In genomic region chr1:214280386-214281029, GRCh38 we compare ENCODE assay signal across 8 cellular contexts. TPM values are rescaled to one million over a fixed set of nuclear protein-coding genes. Genes with fewer than 3 reads are reported as not detected.
DNase-seq lines count a peak whose midpoint lies in the region; ATAC-seq and TF ChIP-seq lines count a peak whose summit lies in the region.

No MANE protein-coding gene starts in this region.

- peak overlapping the region; percentile 93 for H3K27ac Mint-ChIP-seq in chondrocyte (ENCODE audit: unreplicated experiment)
- peak overlapping the region; percentile 82 for H3K27ac Mint-ChIP-seq in stimulated activated memory B cell treated with anti-CD40 and anti-IgM and Interleukin-4, amounts not matched to agents 10 μg/mL and 1 μg/mL and 100 μg/mL, for 72 hours

- H3K4me1 ChIP-seq in RWPE2 (ENCODE audit: insufficient read depth, poor library complexity, severe bottlenecking) = no peaks in the 10 kb centered on the region
- peaks cover 0 to 23% of the 10 kb centered on the region in 2 donors for H3K4me1 ChIP-seq in left lung

- TF ChIP-seq CTCF in RWPE2 (IDR thresholded peaks at IDR 0.05; ENCODE audit: poor library complexity, severe bottlenecking) = no peak
- no peak for TF ChIP-seq CTCF in chondrocyte (IDR thresholded peaks at IDR 0.05)
- TF ChIP-seq CTCF in left lung (IDR thresholded peaks at IDR 0.05) = no peak

- peak; percentile 55 for ATAC-seq in GM21390 (IDR thresholded peaks at IDR 0.05; ENCODE audit: unreplicated experiment)
- peak; percentile 51 for ATAC-seq in HG03571 (IDR thresholded peaks at IDR 0.05; ENCODE audit: unreplicated experiment)
- ATAC-seq in RWPE2 (ENCODE audit: low read depth) = peak; percentile 33
- ATAC-seq in left lung = peak; percentile 39
- peak; percentile 78 for ATAC-seq in stimulated activated memory B cell treated with anti-CD40 and anti-IgM and Interleukin-4, amounts not matched to agents 10 μg/mL and 1 μg/mL and 100 μg/mL, for 72 hours

- peak overlapping the region; percentile 82 for H3K4me3 ChIP-seq in RWPE2 (ENCODE audit: severe bottlenecking)
- H3K4me3 ChIP-seq in left lung = peak overlapping the region; percentile 73 to 87

- DNase-seq in DMS 273 (lab: John Stamatoyannopoulos, UW; ENCODE audit: unreplicated experiment) (peak; percentile 56), DMS 273 treated with DMSO at 0.1 percent for 48 hours (lab: John Stamatoyannopoulos, UW) (no peak), RWPE2 (ENCODE audit: low spot score) (no peak), chondrocyte (ENCODE audit: low spot score) (no peak), left lung (peak; percentile 57 to 82)

- no peaks in the 10 kb centered on the region for H3K9me3 ChIP-seq in RWPE2 (ENCODE audit: severe bottlenecking)
- no peaks in the 10 kb centered on the region for H3K9me3 ChIP-seq in left lung

- peaks cover 60% of the 10 kb centered on the region for H3K4me1 Mint-ChIP-seq in chondrocyte (ENCODE audit: low read depth)
- H3K4me1 Mint-ChIP-seq in stimulated activated memory B cell treated with anti-CD40 and anti-IgM and Interleukin-4, amounts not matched to agents 10 μg/mL and 1 μg/mL and 100 μg/mL, for 72 hours = peaks cover 35% of the 10 kb centered on the region

- no peaks in the 10 kb centered on the region for H3K27me3 Mint-ChIP-seq in chondrocyte (ENCODE audit: low read depth)
- H3K27me3 Mint-ChIP-seq in stimulated activated memory B cell treated with anti-CD40 and anti-IgM and Interleukin-4, amounts not matched to agents 10 μg/mL and 1 μg/mL and 100 μg/mL, for 72 hours = no peaks in the 10 kb centered on the region

- H3K36me3 ChIP-seq in RWPE2 (ENCODE audit: low read depth) (no peaks in the 10 kb centered on the region), left lung (no peaks in the 10 kb centered on the region)

- peak overlapping the region; percentile 72 for H3K4me3 Mint-ChIP-seq in chondrocyte (ENCODE audit: unreplicated experiment)
- peak overlapping the region; percentile 84 for H3K4me3 Mint-ChIP-seq in stimulated activated memory B cell treated with anti-CD40 and anti-IgM and Interleukin-4, amounts not matched to agents 10 μg/mL and 1 μg/mL and 100 μg/mL, for 72 hours

- H3K27ac ChIP-seq in RWPE2 (ENCODE audit: poor library complexity, severe bottlenecking) (peak overlapping the region; percentile 85), left lung (peak overlapping the region; percentile 89 to 90)

- no peaks in the 10 kb centered on the region for H3K27me3 ChIP-seq in RWPE2 (ENCODE audit: insufficient read depth, poor library complexity, severe bottlenecking)
- H3K27me3 ChIP-seq in left lung = no peaks in the 10 kb centered on the region

- intact Hi-C loops in left lung (cut with DNase I) = no loop called here

- no peaks in the 10 kb centered on the region for H3K9me3 Mint-ChIP-seq in chondrocyte (ENCODE audit: low read depth)
- peaks cover 3% of the 10 kb centered on the region for H3K9me3 Mint-ChIP-seq in stimulated activated memory B cell treated with anti-CD40 and anti-IgM and Interleukin-4, amounts not matched to agents 10 μg/mL and 1 μg/mL and 100 μg/mL, for 72 hours

- H3K36me3 Mint-ChIP-seq in chondrocyte (ENCODE audit: low read depth) = peaks cover 1% of the 10 kb centered on the region
- no peaks in the 10 kb centered on the region for H3K36me3 Mint-ChIP-seq in stimulated activated memory B cell treated with anti-CD40 and anti-IgM and Interleukin-4, amounts not matched to agents 10 μg/mL and 1 μg/mL and 100 μg/mL, for 72 hours

RNA-seq across cellular contexts. Expression of gene SMYD2, which starts 0.5 kb away (rescaled TPM):
- total RNA-seq in chondrocyte (35.5 to 50.3 TPM (median 45.4 TPM) in 3 replicates), left lung (10 to 100 TPM; 33.2 to 36.5 TPM)

Comparison
In these comparisons a context has a peak if more than half of its experiments do, and no peak if none do; other contexts are left out.
1. DNase-seq: peak in DMS 273 (single experiment) and left lung (2 of 2); none in DMS 273 treated with DMSO at 0.1 percent for 48 hours (single experiment), RWPE2 (single experiment) and chondrocyte (single experiment).
2. Peak in every context shown above with its lines, with median percentiles within 50 percentile points of each other: ATAC-seq.